In the genomic region with DNA sequence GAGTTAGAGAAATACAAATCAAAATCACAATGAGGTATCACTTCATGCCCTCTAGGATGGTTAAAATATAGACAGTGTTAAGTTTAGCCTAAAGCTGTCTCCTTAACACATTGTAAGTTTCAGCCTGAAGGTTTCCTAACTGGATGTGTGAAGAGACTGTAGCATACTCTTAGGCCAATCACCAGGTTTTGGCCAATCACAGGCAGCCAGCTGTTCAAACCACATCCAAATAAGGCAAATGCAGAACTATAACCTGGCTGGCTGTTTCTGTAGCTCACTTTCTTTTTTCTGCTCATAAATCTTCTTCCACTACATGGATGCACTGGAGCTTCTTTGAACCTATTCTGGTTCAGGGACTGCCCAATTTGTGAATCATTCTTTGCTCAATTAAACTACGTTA, we compare ENCODE assay signal across 9 cellular contexts. TPM values are rescaled to one million over a fixed set of nuclear protein-coding genes. Genes with fewer than 3 reads are reported as not detected.
DNase-seq lines count a peak whose midpoint lies in the region; ATAC-seq and TF ChIP-seq lines count a peak whose summit lies in the region.
"Had no signal": no experiment of that assay in that cellular context is flagged by ENCODE, and none has a peak within 500 bp of the region (broad histone marks: within the 10 kb centered on the region; RNA-seq: fewer than 3 reads in every experiment).

No MANE protein-coding gene starts in this region.

- DNase-seq in Right ventricle myocardium superior (no peak), cardiac septum (ENCODE audit: low spot score) (no peak), thoracic aorta (ENCODE audit: low spot score) (no peak), SHP77 (lab: John Stamatoyannopoulos, UW) (no peak), PC-3 (no peak), foreskin fibroblast (no peak)
- DNase-seq in activated CD4-positive, alpha-beta memory T cell treated with anti-CD3 and anti-CD28 coated beads for 36 hours = peak; percentile 54
- DNase-seq: brain microvascular endothelial cell had no signal

- no peaks in the 10 kb centered on the region for H3K9me2 ChIP-seq in PC-3 (replicated peaks; ENCODE audit: low read length)

- no peaks in the 10 kb centered on the region for H3K27me3 Mint-ChIP-seq in activated CD4-positive, alpha-beta memory T cell treated with anti-CD3 and anti-CD28 coated beads for 36 hours

- H3K4me3 ChIP-seq in thoracic aorta (no peak overlapping the region), PC-3 (ENCODE audit: low read length) (no peak overlapping the region), foreskin fibroblast (ENCODE audit: low read depth in 1 of 2, low read length in 2 of 2) (no peak overlapping the region)

- H3K9ac ChIP-seq in PC-3 (ENCODE audit: low read length) = no peak overlapping the region

- CTCF ChIA-PET in activated CD4-positive, alpha-beta memory T cell treated with anti-CD3 and anti-CD28 coated beads for 36 hours (lab: Charles Lee) = no interaction called here
- CTCF ChIA-PET in PC-3 (lab: Charles Lee) = no interaction called here

- peaks cover 40% of the 10 kb centered on the region for H3K36me3 Mint-ChIP-seq in activated CD4-positive, alpha-beta memory T cell treated with anti-CD3 and anti-CD28 coated beads for 36 hours

- no peaks in the 10 kb centered on the region for H3K27me3 ChIP-seq in thoracic aorta (replicated peaks; ENCODE audit: insufficient read depth)
- no peaks in the 10 kb centered on the region for H3K27me3 ChIP-seq in PC-3 (ENCODE audit: low read length)
- H3K27me3 ChIP-seq: brain microvascular endothelial cell had no signal

- no peak overlapping the region for H2AFZ ChIP-seq in PC-3 (ENCODE audit: low read length)

- H3K79me2 ChIP-seq in PC-3 (ENCODE audit: low read length) = peaks cover 89% of the 10 kb centered on the region

- TF ChIP-seq CTCF in thoracic aorta (IDR thresholded peaks at IDR 0.05) (no peak), PC-3 (conservative IDR thresholded peaks at IDR 0.05; ENCODE audit: low read depth, low read length) (no peak), foreskin fibroblast (IDR thresholded peaks at IDR 0.05; ENCODE audit: low read depth, low read length) (no peak)

- no TSS peak for BruUV-seq in PC-3 (replicated peaks; lab: Mats Ljungman, UMichigan)

- peaks cover 3% of the 10 kb centered on the region; the same call in 1 of the 2 replicates for H4K20me1 ChIP-seq in PC-3 (ENCODE audit: low read length)

- H3K4me2 ChIP-seq in PC-3 (ENCODE audit: low read length) = no peak overlapping the region

- intact Hi-C loops in Right ventricle myocardium superior (cut with DNase I) (no loop called here), cardiac septum (cut with DNase I) (no loop called here), PC-3 (cut with micrococcal nuclease) (no loop called here)
- intact Hi-C loops in activated CD4-positive, alpha-beta memory T cell treated with anti-CD3 and anti-CD28 coated beads for 36 hours (cut with micrococcal nuclease) = no loop called here

- peak overlapping the region; percentile 83 for H3K27ac Mint-ChIP-seq in activated CD4-positive, alpha-beta memory T cell treated with anti-CD3 and anti-CD28 coated beads for 36 hours

- peaks cover 71% of the 10 kb centered on the region for H3K4me1 Mint-ChIP-seq in activated CD4-positive, alpha-beta memory T cell treated with anti-CD3 and anti-CD28 coated beads for 36 hours (ENCODE audit: low read depth)

- peaks cover 21 to 48% of the 10 kb centered on the region in 2 donors for H3K4me1 ChIP-seq in thoracic aorta (ENCODE audit: control insufficient read depth in 1 of 2, low read depth in 2 of 2)
- peaks cover 9% of the 10 kb centered on the region for H3K4me1 ChIP-seq in PC-3 (ENCODE audit: insufficient read depth, low read length)

- POLR2A ChIA-PET in activated CD4-positive, alpha-beta memory T cell treated with anti-CD3 and anti-CD28 coated beads for 36 hours (lab: Charles Lee) = interaction anchor here (1.1 kb wide), 1 partner anchor 9 kb away, joined by 3 read pairs; no protein-coding TSS in a partner anchor
- POLR2A ChIA-PET in PC-3 (lab: Charles Lee; ENCODE audit: unreplicated experiment) = no interaction called here

- peak; percentile 13 for ATAC-seq in Right ventricle myocardium superior (ENCODE audit: poor library complexity)
- peak; percentile 87 for ATAC-seq in HG03039 (IDR thresholded peaks at IDR 0.05; ENCODE audit: unreplicated experiment)
- no peak for ATAC-seq in thoracic aorta (ENCODE audit: insufficient number of reproducible peaks, low FRiP score, low read depth)
- ATAC-seq in PC-3 = no peak

- H3K9me3 ChIP-seq in thoracic aorta (no peaks in the 10 kb centered on the region), PC-3 (ENCODE audit: low read length) (no peaks in the 10 kb centered on the region)

- peaks cover 2% of the 10 kb centered on the region for H3K9me3 Mint-ChIP-seq in activated CD4-positive, alpha-beta memory T cell treated with anti-CD3 and anti-CD28 coated beads for 36 hours

- H3F3A ChIP-seq in PC-3 (ENCODE audit: low read length, unreplicated experiment) = no peaks in the 10 kb centered on the region

- peak overlapping the region; percentile 22 to 40 for H3K27ac ChIP-seq in thoracic aorta
- no peak overlapping the region for H3K27ac ChIP-seq in PC-3 (ENCODE audit: low read length)
- H3K27ac ChIP-seq: brain microvascular endothelial cell had no signal

- H3K36me3 ChIP-seq in thoracic aorta (peaks cover 5% of the 10 kb centered on the region), PC-3 (ENCODE audit: low read depth, low read length) (peaks cover 13% of the 10 kb centered on the region)

- H3K4me3 Mint-ChIP-seq in activated CD4-positive, alpha-beta memory T cell treated with anti-CD3 and anti-CD28 coated beads for 36 hours = peak overlapping the region; percentile 28

RNA-seq across cellular contexts. Expression of gene ESYT2, which starts 19.7 kb away (rescaled TPM):
- 43.8 TPM for total RNA-seq in Right ventricle myocardium superior
- 45.6 TPM for total RNA-seq in cardiac septum
- total RNA-seq in activated CD4-positive, alpha-beta memory T cell treated with anti-CD3 and anti-CD28 coated beads for 36 hours = 10 to 100 TPM; 62.4 to 64.2 TPM
- total RNA-seq in thoracic aorta = 100 to 1,000 TPM; 196 to 218 TPM
- 76.1 and 78.0 TPM in 2 replicates for total RNA-seq in PC-3 (2014; rRNA removed)

RNA-seq across cellular contexts. Expression of gene DYNC2I1, which starts 46.8 kb away (rescaled TPM):
- total RNA-seq in Right ventricle myocardium superior (29.5 TPM), cardiac septum (24.8 TPM), thoracic aorta (10 to 100 TPM; 17.1 to 34.0 TPM), PC-3 (2014; rRNA removed) (12.2 and 18.8 TPM in 2 replicates)
- total RNA-seq in activated CD4-positive, alpha-beta memory T cell treated with anti-CD3 and anti-CD28 coated beads for 36 hours = 10 to 100 TPM in 1 of 2 experiments, 1 to 10 TPM in 1; 9.2 to 10.2 TPM

Comparison
In these comparisons a context has a peak if more than half of its experiments do, and no peak if none do; other contexts are left out.
1. ATAC-seq: peak in Right ventricle myocardium superior (single experiment) and HG03039 (single experiment); none in thoracic aorta (single experiment) and PC-3 (single experiment).